1 cellular context compared by ENCODE assay signal in the genomic region with DNA sequence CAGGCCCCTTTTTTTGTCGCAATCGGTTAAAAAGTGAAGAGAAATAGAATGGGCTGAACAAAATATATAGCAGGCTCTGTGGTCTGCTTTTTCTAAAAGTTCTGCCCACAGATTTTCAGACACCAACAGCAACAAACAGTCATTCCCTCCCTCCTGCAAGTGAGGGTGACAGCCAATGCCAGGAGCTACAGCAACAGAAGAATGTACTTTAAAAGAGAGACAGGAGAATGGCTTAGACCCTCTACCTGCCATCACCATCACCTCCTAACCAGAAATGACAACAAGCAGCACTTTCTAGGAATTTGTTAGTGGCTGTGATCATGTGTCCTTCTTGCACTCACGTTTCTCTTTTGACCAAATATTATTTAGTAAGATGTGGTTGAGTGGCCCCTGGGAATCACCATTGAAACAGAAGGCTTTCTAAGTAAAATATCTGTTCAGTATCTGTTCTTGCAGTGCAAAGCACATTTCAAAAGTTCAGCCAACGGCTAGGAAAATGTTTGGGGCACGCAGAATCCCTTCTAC.
TF ChIP-seq lines count a peak whose summit lies in the region.

No MANE protein-coding gene starts in this region.

TF ChIP-seq in GM23338, 12 proteins besides CTCF, POLR2A, EP300 and RAD21 (continued from another document):
- TF ChIP-seq ETS1 (IDR thresholded peaks at IDR 0.05) (no peak), EZH2 (IDR thresholded peaks at IDR 0.05; ENCODE audit: low read depth, unreplicated experiment) (no peak), ZNF331 (CRISPR knock-in tag; IDR thresholded peaks at IDR 0.05; ENCODE audit: low read depth) (no peak), EZH2phosphoT487 (IDR thresholded peaks at IDR 0.05; ENCODE audit: unreplicated experiment) (no peak), ZNF114 (CRISPR knock-in tag; IDR thresholded peaks at IDR 0.05) (no peak), JUNB (IDR thresholded peaks at IDR 0.05; ENCODE audit: unreplicated experiment) (no peak), NANOG (IDR thresholded peaks at IDR 0.05; ENCODE audit: borderline replicate concordance) (no peak), POLR2AphosphoS5 (IDR thresholded peaks at IDR 0.05; ENCODE audit: low read depth) (no peak)
- TF ChIP-seq, protein P1, sequence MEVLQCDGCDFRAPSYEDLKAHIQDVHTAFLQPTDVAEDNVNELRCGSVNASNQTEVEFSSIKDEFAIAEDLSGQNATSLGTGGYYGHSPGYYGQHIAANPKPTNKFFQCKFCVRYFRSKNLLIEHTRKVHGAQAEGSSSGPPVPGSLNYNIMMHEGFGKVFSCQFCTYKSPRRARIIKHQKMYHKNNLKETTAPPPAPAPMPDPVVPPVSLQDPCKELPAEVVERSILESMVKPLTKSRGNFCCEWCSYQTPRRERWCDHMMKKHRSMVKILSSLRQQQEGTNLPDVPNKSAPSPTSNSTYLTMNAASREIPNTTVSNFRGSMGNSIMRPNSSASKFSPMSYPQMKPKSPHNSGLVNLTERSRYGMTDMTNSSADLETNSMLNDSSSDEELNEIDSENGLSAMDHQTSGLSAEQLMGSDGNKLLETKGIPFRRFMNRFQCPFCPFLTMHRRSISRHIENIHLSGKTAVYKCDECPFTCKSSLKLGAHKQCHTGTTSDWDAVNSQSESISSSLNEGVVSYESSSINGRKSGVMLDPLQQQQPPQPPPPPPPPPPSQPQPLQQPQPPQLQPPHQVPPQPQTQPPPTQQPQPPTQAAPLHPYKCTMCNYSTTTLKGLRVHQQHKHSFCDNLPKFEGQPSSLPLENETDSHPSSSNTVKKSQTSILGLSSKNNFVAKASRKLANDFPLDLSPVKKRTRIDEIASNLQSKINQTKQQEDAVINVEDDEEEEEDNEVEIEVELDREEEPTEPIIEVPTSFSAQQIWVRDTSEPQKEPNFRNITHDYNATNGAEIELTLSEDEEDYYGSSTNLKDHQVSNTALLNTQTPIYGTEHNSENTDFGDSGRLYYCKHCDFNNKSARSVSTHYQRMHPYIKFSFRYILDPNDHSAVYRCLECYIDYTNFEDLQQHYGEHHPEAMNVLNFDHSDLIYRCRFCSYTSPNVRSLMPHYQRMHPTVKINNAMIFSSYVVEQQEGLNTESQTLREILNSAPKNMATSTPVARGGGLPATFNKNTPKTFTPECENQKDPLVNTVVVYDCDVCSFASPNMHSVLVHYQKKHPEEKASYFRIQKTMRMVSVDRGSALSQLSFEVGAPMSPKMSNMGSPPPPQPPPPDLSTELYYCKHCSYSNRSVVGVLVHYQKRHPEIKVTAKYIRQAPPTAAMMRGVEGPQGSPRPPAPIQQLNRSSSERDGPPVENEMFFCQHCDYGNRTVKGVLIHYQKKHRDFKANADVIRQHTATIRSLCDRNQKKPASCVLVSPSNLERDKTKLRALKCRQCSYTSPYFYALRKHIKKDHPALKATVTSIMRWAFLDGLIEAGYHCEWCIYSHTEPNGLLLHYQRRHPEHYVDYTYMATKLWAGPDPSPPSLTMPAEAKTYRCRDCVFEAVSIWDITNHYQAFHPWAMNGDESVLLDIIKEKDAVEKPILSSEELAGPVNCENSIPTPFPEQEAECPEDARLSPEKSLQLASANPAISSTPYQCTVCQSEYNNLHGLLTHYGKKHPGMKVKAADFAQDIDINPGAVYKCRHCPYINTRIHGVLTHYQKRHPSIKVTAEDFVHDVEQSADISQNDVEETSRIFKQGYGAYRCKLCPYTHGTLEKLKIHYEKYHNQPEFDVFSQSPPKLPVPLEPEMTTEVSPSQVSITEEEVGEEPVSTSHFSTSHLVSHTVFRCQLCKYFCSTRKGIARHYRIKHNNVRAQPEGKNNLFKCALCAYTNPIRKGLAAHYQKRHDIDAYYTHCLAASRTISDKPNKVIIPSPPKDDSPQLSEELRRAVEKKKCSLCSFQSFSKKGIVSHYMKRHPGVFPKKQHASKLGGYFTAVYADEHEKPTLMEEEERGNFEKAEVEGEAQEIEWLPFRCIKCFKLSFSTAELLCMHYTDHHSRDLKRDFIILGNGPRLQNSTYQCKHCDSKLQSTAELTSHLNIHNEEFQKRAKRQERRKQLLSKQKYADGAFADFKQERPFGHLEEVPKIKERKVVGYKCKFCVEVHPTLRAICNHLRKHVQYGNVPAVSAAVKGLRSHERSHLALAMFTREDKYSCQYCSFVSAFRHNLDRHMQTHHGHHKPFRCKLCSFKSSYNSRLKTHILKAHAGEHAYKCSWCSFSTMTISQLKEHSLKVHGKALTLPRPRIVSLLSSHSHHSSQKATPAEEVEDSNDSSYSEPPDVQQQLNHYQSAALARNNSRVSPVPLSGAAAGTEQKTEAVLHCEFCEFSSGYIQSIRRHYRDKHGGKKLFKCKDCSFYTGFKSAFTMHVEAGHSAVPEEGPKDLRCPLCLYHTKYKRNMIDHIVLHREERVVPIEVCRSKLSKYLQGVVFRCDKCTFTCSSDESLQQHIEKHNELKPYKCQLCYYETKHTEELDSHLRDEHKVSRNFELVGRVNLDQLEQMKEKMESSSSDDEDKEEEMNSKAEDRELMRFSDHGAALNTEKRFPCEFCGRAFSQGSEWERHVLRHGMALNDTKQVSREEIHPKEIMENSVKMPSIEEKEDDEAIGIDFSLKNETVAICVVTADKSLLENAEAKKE (CRISPR knock-in tag; IDR thresholded peaks at IDR 0.05): no peak
